11 cellular contexts compared by ENCODE assay signal in the genomic region with DNA sequence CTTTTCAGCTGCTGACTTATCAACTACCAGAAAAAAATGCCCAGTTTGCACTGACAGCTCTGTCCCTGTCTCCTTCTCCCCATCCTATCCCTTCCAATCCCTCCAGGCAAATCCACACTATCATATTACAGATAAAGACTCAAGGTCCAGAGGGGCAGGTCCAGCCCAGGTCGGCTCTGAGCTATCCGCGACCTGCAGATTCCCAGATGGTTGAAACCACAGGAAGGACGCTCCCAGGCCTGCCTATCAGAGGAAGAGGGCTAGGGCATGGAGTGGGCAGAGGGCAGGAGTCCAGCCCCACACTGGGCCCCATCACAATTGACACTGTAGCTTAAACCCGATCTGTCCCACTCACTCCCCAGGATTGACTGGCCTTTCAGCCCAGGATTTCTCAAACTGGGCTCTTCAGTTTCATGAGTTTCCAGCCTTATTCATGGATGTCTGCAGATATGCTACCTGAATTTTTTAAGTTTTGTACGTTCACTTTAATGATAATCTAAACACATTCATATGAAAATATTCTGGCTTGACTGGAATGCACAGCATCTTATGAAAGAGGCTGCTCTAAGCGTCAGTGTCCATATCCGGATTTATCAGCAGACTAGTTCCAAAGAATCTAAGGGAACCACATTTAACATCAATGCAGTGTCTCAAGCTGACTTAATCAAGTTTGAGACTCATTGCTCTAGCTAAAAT. TPM values are rescaled to one million over a fixed set of nuclear protein-coding genes. Genes with fewer than 3 reads are reported as not detected.
DNase-seq lines count a peak whose midpoint lies in the region; ATAC-seq, FAIRE-seq and TF ChIP-seq lines count a peak whose summit lies in the region.
"Had no signal": no experiment of that assay in that cellular context is flagged by ENCODE, and none has a peak within 500 bp of the region (broad histone marks: within the 10 kb centered on the region; RNA-seq: fewer than 3 reads in every experiment).

No MANE protein-coding gene starts in this region.

- H3K27ac ChIP-seq in OCI-LY1 (ENCODE audit: low read depth, low read length, poor library complexity, severe bottlenecking) (peak overlapping the region; percentile 100), osteoblast (ENCODE audit: low read depth, low read length) (peak overlapping the region; percentile 68)

- H3K36me3 ChIP-seq in OCI-LY1 (ENCODE audit: insufficient read depth, low read length): no peaks in the 10 kb centered on the region
- H3K36me3 ChIP-seq in osteoblast (ENCODE audit: insufficient read depth, low read length): no peaks in the 10 kb centered on the region
- H3K36me3 ChIP-seq: ovary had no signal

- FAIRE-seq in GM12891 (lab: Jason Lieb, UNC): no peak
- FAIRE-seq: H54 had no signal

- H3K4me1 Mint-ChIP-seq in effector memory CD8-positive, alpha-beta T cell (ENCODE audit: low read depth in 2 of 2): peaks cover 19 to 25% of the 10 kb centered on the region in 2 donors
- peaks cover 27 to 38% of the 10 kb centered on the region in 2 donors for H3K4me1 Mint-ChIP-seq in immature natural killer cell

- H3K9ac ChIP-seq in OCI-LY1 (ENCODE audit: low read length): peak overlapping the region; percentile 57

- H2AFZ ChIP-seq in OCI-LY1 (ENCODE audit: low read length): no peak overlapping the region
- peak overlapping the region; percentile 39 for H2AFZ ChIP-seq in osteoblast (ENCODE audit: low read length)

- H3K27me3 ChIP-seq in OCI-LY1 (ENCODE audit: insufficient read depth, low read length): no peaks in the 10 kb centered on the region
- H3K27me3 ChIP-seq in osteoblast (ENCODE audit: insufficient read depth, low read length): no peaks in the 10 kb centered on the region
- H3K27me3 ChIP-seq: ovary had no signal

- H3K9me3 Mint-ChIP-seq in effector memory CD8-positive, alpha-beta T cell: no peaks in the 10 kb centered on the region
- H3K9me3 Mint-ChIP-seq in immature natural killer cell: no peaks in the 10 kb centered on the region
- H3K9me3 Mint-ChIP-seq: central memory CD8-positive, alpha-beta T cell had no signal

- TF ChIP-seq CTCF in OCI-LY1 (IDR thresholded peaks at IDR 0.05; ENCODE audit: low read length) (no peak), fibroblast of the aortic adventitia (IDR thresholded peaks at IDR 0.05; ENCODE audit: insufficient read depth, low read length) (no peak), osteoblast (IDR thresholded peaks at IDR 0.05; ENCODE audit: extremely low read depth, low read depth, low read length) (no peak)

- H3K27ac Mint-ChIP-seq in effector memory CD8-positive, alpha-beta T cell: peak overlapping the region in 1 of 2 donors; percentile 52
- H3K27ac Mint-ChIP-seq in immature natural killer cell: peak overlapping the region in 1 of 6 donors; percentile 21

- H3K4me3 ChIP-seq in OCI-LY1 (ENCODE audit: low read depth, low read length, poor library complexity, severe bottlenecking) (peak overlapping the region; percentile 30), fibroblast of the aortic adventitia (ENCODE audit: low read depth, low read length) (no peak overlapping the region), osteoblast (ENCODE audit: insufficient read depth, low read length) (no peak overlapping the region)
- H3K4me3 ChIP-seq: ovary had no signal

- H3K27me3 Mint-ChIP-seq in effector memory CD8-positive, alpha-beta T cell: no peaks in the 10 kb centered on the region
- peaks cover 0 to 4% (median 0%) of the 10 kb centered on the region in 3 donors for H3K27me3 Mint-ChIP-seq in immature natural killer cell (ENCODE audit: low read depth in 3 of 3)
- H3K27me3 Mint-ChIP-seq: central memory CD8-positive, alpha-beta T cell had no signal

- DNase-seq in EH (ENCODE audit: low read depth) (peak; percentile 90), fibroblast of the aortic adventitia (ENCODE audit: low read depth) (peak; percentile 51), osteoblast (ENCODE audit: insufficient read length, low spot score, missing footprints) (peak; percentile 84), GM12891 (ENCODE audit: insufficient read length, low spot score) (no peak), immature natural killer cell (no peak)
- DNase-seq in effector memory CD8-positive, alpha-beta T cell: no peak

- peaks cover 10% of the 10 kb centered on the region; the same call in 1 of the 2 replicates for H3F3A ChIP-seq in OCI-LY1 (ENCODE audit: insufficient read depth, low read length)

- H3K4me3 Mint-ChIP-seq in effector memory CD8-positive, alpha-beta T cell: no peak overlapping the region
- no peak overlapping the region for H3K4me3 Mint-ChIP-seq in immature natural killer cell
- H3K4me3 Mint-ChIP-seq: central memory CD8-positive, alpha-beta T cell had no signal

- H4K20me1 ChIP-seq in OCI-LY1 (ENCODE audit: insufficient read depth, low read length) (no peaks in the 10 kb centered on the region), osteoblast (ENCODE audit: insufficient read depth, low read length) (no peaks in the 10 kb centered on the region)

- ATAC-seq in effector memory CD8-positive, alpha-beta T cell (replicated peaks): no peak
- ATAC-seq in GM18498 (IDR thresholded peaks at IDR 0.05; ENCODE audit: unreplicated experiment): no peak

- H3K79me2 ChIP-seq in OCI-LY1 (ENCODE audit: insufficient read depth, low read length): no peaks in the 10 kb centered on the region
- H3K79me2 ChIP-seq in osteoblast (ENCODE audit: insufficient read depth, low read length): no peaks in the 10 kb centered on the region

- H3K4me2 ChIP-seq in OCI-LY1 (ENCODE audit: low read length) (peak overlapping the region; percentile 59), osteoblast (ENCODE audit: insufficient read depth, low read length) (peak overlapping the region; percentile 35)

- no peaks in the 10 kb centered on the region for H3K9me2 ChIP-seq in OCI-LY1 (ENCODE audit: low read depth, low read length)

- peaks cover 72% of the 10 kb centered on the region for H3K4me1 ChIP-seq in OCI-LY1 (ENCODE audit: insufficient read depth, low read length, severe bottlenecking)
- peaks cover 37% of the 10 kb centered on the region for H3K4me1 ChIP-seq in osteoblast (ENCODE audit: insufficient read depth, low read length)

- H3K9me3 ChIP-seq in OCI-LY1 (ENCODE audit: low read length) (no peaks in the 10 kb centered on the region), osteoblast (ENCODE audit: low read depth, low read length) (no peaks in the 10 kb centered on the region)
- H3K9me3 ChIP-seq: ovary had no signal

- peaks cover 6% of the 10 kb centered on the region for H3K36me3 Mint-ChIP-seq in effector memory CD8-positive, alpha-beta T cell (ENCODE audit: insufficient read depth)
- no peaks in the 10 kb centered on the region for H3K36me3 Mint-ChIP-seq in immature natural killer cell

- TF ChIP-seq POLR2A in GM12891 (IDR thresholded peaks at IDR 0.05; ENCODE audit: low read depth, low read length): no peak

TF ChIP-seq in GM12891, 5 proteins besides CTCF, POLR2A, EP300 and RAD21:
- TF ChIP-seq POU2F2 (IDR thresholded peaks at IDR 0.05; ENCODE audit: low read depth, low read length): no peak
- no peak for TF ChIP-seq SPI1 (IDR thresholded peaks at IDR 0.05; ENCODE audit: low read depth, low read length)
- no peak for TF ChIP-seq TAF1 (IDR thresholded peaks at IDR 0.05; ENCODE audit: low read depth, low read length)

RNA-seq across cellular contexts. Expression of gene FCHSD2, which starts 16.4 kb away (rescaled TPM):
- 11.3 and 14.9 TPM in 2 replicates for total RNA-seq in fibroblast of the aortic adventitia (ENCODE audit: low replicate concordance)
- 34.0 and 38.0 TPM in 2 replicates for total RNA-seq in osteoblast
- polyA plus RNA-seq in GM12891 (2012; ENCODE audit: low read depth, missing spikeins): 30.8 TPM
- 10 to 100 TPM in 2 of 3 donors, 1 to 10 TPM in 1; 9.7 to 25.6 (median 11.9) TPM for polyA plus RNA-seq in immature natural killer cell

RNA-seq across cellular contexts. Expression of gene P2RY2, which starts 59.6 kb away (rescaled TPM):
- total RNA-seq in fibroblast of the aortic adventitia (ENCODE audit: low replicate concordance): 0.18 TPM in 1 of 2 replicates, not detected in the other
- total RNA-seq in osteoblast: 0.36 and 0.59 TPM in 2 replicates
- polyA plus RNA-seq in GM12891 (2012; ENCODE audit: low read depth, missing spikeins): 0.05 TPM
- under 1 TPM in 1 of 3 donors, not detected in 2; 0.30 TPM for polyA plus RNA-seq in immature natural killer cell

Comparison
In these comparisons a context has a peak if more than half of its experiments do, and no peak if none do; other contexts are left out.
1. DNase-seq: peak in EH (single experiment), fibroblast of the aortic adventitia (single experiment) and osteoblast (single experiment); none in effector memory CD8-positive, alpha-beta T cell (0 of 3), GM12891 (single experiment) and immature natural killer cell (0 of 3).